Comparison of ENCODE assay signal across 10 cellular contexts in the genomic region with DNA sequence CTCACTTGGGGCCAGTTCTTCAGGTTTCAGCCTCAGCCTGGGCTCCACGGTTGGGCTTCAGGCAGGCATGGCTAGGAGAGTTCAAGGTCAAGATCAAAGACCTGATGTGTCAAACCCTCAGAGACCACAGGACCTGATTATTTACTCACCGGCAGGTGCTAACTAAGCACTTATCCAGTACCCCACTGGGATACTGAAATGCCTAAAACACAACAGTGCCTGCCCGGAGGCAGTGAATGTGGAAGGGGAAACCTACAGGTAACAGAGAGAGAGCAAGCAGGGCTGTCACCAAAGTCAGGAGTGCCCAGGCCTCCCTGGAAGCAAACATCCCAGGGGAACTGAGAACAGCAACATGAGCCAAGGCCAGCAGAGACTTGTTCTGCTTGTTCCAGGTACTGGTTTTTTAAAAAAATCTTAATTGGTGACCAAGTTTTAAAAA. TPM values are rescaled to one million over a fixed set of nuclear protein-coding genes. Genes with fewer than 3 reads are reported as not detected.
DNase-seq lines count a peak whose midpoint lies in the region; TF ChIP-seq lines count a peak whose summit lies in the region.
"Had no signal": no experiment of that assay in that cellular context is flagged by ENCODE, and none has a peak within 500 bp of the region (broad histone marks: within the 10 kb centered on the region; RNA-seq: fewer than 3 reads in every experiment).

No MANE protein-coding gene starts in this region.

- peaks cover 13% of the 10 kb centered on the region for H3K36me3 Mint-ChIP-seq in type B pancreatic cell

- peak overlapping the region; percentile 69 for H3K4me3 Mint-ChIP-seq in type B pancreatic cell

- no peak overlapping the region for H3K9ac ChIP-seq in SK-N-MC (ENCODE audit: insufficient read length)

- peak; percentile 27 for DNase-seq in activated gamma-delta T cell treated with Interleukin-2 at 50 U/mL for 16 hours
- no peak for DNase-seq in activated gamma-delta T cell (lab: John Stamatoyannopoulos, UW)
- DNase-seq in SK-N-MC (ENCODE audit: low read depth, low spot score): no peak
- DNase-seq in right atrium auricular region (ENCODE audit: low spot score): no peak
- DNase-seq in type B pancreatic cell (ENCODE audit: extremely low spot score, unreplicated experiment): no peak
- no peak for DNase-seq in pons (ENCODE audit: low spot score)
- DNase-seq in NCI-H1092 (lab: John Stamatoyannopoulos, UW): no peak
- DNase-seq in SW 1271 (lab: John Stamatoyannopoulos, UW): no peak
- DNase-seq: AML-193, NCI-H1092 treated with DMSO at 0.1 percent for 48 hours had no signal

- H3K4me1 Mint-ChIP-seq in type B pancreatic cell (ENCODE audit: unreplicated experiment): peaks cover 56% of the 10 kb centered on the region

- H3K36me3 ChIP-seq in SK-N-MC (ENCODE audit: insufficient read depth, low read length) (peaks cover 16% of the 10 kb centered on the region; the same call in 1 of the 2 replicates), right atrium auricular region (peaks cover 6% of the 10 kb centered on the region)

- H3K9me3 ChIP-seq in SK-N-MC (ENCODE audit: low read depth, low read length) (no peaks in the 10 kb centered on the region), right atrium auricular region (no peaks in the 10 kb centered on the region)

- H3K27ac ChIP-seq in SK-N-MC: peak overlapping the region; percentile 49; the same call in 1 of the 2 replicates
- H3K27ac ChIP-seq in right atrium auricular region: peak overlapping the region; percentile 33 to 41

- H3K27me3 ChIP-seq in right atrium auricular region: no peaks in the 10 kb centered on the region

- TF ChIP-seq CTCF in right atrium auricular region (IDR thresholded peaks at IDR 0.05) (no peak), type B pancreatic cell (conservative IDR thresholded peaks at IDR 0.05) (no peak)

- H3K4me3 ChIP-seq in SK-N-MC: no peak overlapping the region
- no peak overlapping the region for H3K4me3 ChIP-seq in right atrium auricular region

- H3K27me3 Mint-ChIP-seq in type B pancreatic cell: no peaks in the 10 kb centered on the region

- H3K4me1 ChIP-seq in right atrium auricular region: peaks cover 0 to 47% of the 10 kb centered on the region in 2 donors

- H3K9me3 Mint-ChIP-seq in type B pancreatic cell: no peaks in the 10 kb centered on the region

- peak overlapping the region; percentile 95 for H3K27ac Mint-ChIP-seq in type B pancreatic cell

RNA-seq across cellular contexts. Expression of a gene that starts 6.7 kb away (rescaled TPM):
- total RNA-seq in right atrium auricular region (100 to 1,000 TPM; 119 to 249 TPM), type B pancreatic cell (ENCODE audit: low replicate concordance) (225 and 247 TPM in 2 replicates)
